In genomic region chr2:190947139-190947538, GRCh38 we compare ENCODE assay signal across 8 cellular contexts.
A peak's percentile ranks its signal among the peaks of the same experiment; 100 is the strongest.
DNase-seq lines count a peak whose midpoint lies in the region; ATAC-seq, FAIRE-seq and TF ChIP-seq lines count a peak whose summit lies in the region.
"Had no signal": no experiment of that assay in that cellular context is flagged by ENCODE, and none has a peak within 500 bp of the region (broad histone marks: within the 10 kb centered on the region; RNA-seq: fewer than 3 reads in every experiment).

No MANE protein-coding gene starts in this region.

- intact Hi-C loops in sigmoid colon (cut with DNase I), result no loop called here

- H3K27ac ChIP-seq in sigmoid colon, result peak overlapping the region in 3 of 4 donors; percentile 24 to 47 (median 26)

- DNase-seq in GM12891 (ENCODE audit: insufficient read length, low spot score) (no peak), RCC 7860 (ENCODE audit: low spot score) (peak; percentile 39), fibroblast of pulmonary artery (ENCODE audit: low read depth) (peak; percentile 54), sigmoid colon (no peak), G401 (ENCODE audit: low spot score) (no peak), midbrain (lab: John Stamatoyannopoulos, UW) (no peak)
- DNase-seq: natural killer cell had no signal

- no peak for TF ChIP-seq POLR2A in GM12891 (IDR thresholded peaks at IDR 0.05; ENCODE audit: low read depth, low read length)
- TF ChIP-seq POLR2A in sigmoid colon (IDR thresholded peaks at IDR 0.05), result no peak

- no peaks in the 10 kb centered on the region for H3K9me3 ChIP-seq in sigmoid colon

- H3K27me3 ChIP-seq in sigmoid colon, result no peaks in the 10 kb centered on the region

- TF ChIP-seq EP300 in sigmoid colon (IDR thresholded peaks at IDR 0.05), result no peak

- H3K4me3 ChIP-seq in fibroblast of pulmonary artery (replicated peaks; ENCODE audit: low read depth, low read length) (no peak overlapping the region), sigmoid colon (no peak overlapping the region)

- no peak for ATAC-seq in HG03521 (IDR thresholded peaks at IDR 0.05; ENCODE audit: unreplicated experiment)

- no peaks in the 10 kb centered on the region for H3K36me3 ChIP-seq in sigmoid colon

- in situ Hi-C loops in G401 (cut with HindIII; ENCODE audit: low sequenced_read_pairs), result no loop called here

- 6 to 21% methylated on average over 1 of the region's 1 CpG for WGBS in sigmoid colon, 2 donors

- no peak for TF ChIP-seq CTCF in fibroblast of pulmonary artery (IDR thresholded peaks at IDR 0.05; ENCODE audit: low read length, missing control alignments)
- no peak for TF ChIP-seq CTCF in sigmoid colon (IDR thresholded peaks at IDR 0.05)

- FAIRE-seq in GM12891 (lab: Jason Lieb, UNC) (peak; percentile 60), RCC 7860 (lab: Jason Lieb, UNC) (no peak)

- peaks cover 0 to 22% (median 15%) of the 10 kb centered on the region in 4 donors for H3K4me1 ChIP-seq in sigmoid colon

TF ChIP-seq in GM12891, 5 proteins besides CTCF, POLR2A, EP300 and RAD21:
- TF ChIP-seq TAF1 (IDR thresholded peaks at IDR 0.05; ENCODE audit: low read depth, low read length) (no peak), SPI1 (IDR thresholded peaks at IDR 0.05; ENCODE audit: low read depth, low read length) (no peak), POLR2AphosphoS5 (IDR thresholded peaks at IDR 0.05; ENCODE audit: low read depth, low read length) (no peak), PAX5 (IDR thresholded peaks at IDR 0.05; ENCODE audit: insufficient read depth, low read length, severe bottlenecking) (no peak), POU2F2 (IDR thresholded peaks at IDR 0.05; ENCODE audit: low read depth, low read length) (no peak)

Comparison
In these comparisons a context has a peak if more than half of its experiments do, and no peak if none do; other contexts are left out.
1. DNase-seq: peak in RCC 7860 (single experiment) and fibroblast of pulmonary artery (single experiment); none in GM12891 (single experiment), sigmoid colon (single experiment), G401 (single experiment) and midbrain (single experiment).